Comparison of ENCODE assay signal across 9 cellular contexts in genomic region chr17:50128441-50129302, GRCh38. TPM values are rescaled to one million over a fixed set of nuclear protein-coding genes. Genes with fewer than 3 reads are reported as not detected.
A peak's percentile ranks its signal among the peaks of the same experiment; 100 is the strongest.
DNase-seq lines count a peak whose midpoint lies in the region; ATAC-seq and TF ChIP-seq lines count a peak whose summit lies in the region.
"Had no signal": no experiment of that assay in that cellular context is flagged by ENCODE, and none has a peak within 500 bp of the region (broad histone marks: within the 10 kb centered on the region; RNA-seq: fewer than 3 reads in every experiment).

No MANE protein-coding gene starts in this region.

- H3K9me3 ChIP-seq in H9 (ENCODE audit: control insufficient read depth, low read depth, low read length) = no peaks in the 10 kb centered on the region
- no peaks in the 10 kb centered on the region for H3K9me3 ChIP-seq in gastrocnemius medialis

- peaks cover 42% of the 10 kb centered on the region for H3K27me3 Mint-ChIP-seq in H9 (ENCODE audit: low read depth)
- peaks cover 37% of the 10 kb centered on the region for H3K27me3 Mint-ChIP-seq in activated CD4-positive, alpha-beta memory T cell treated with anti-CD3 and anti-CD28 coated beads, Interleukin-2, amount 10 ng/mL, durations not matched to agents 7 days and 5 days

- peak overlapping the region in 2 of 3 experiments; percentile 94 to 96; a peak in 4 of 7 replicates for H3K27ac Mint-ChIP-seq in H9
- H3K27ac Mint-ChIP-seq in activated CD4-positive, alpha-beta memory T cell treated with anti-CD3 and anti-CD28 coated beads, Interleukin-2, amount 10 ng/mL, durations not matched to agents 7 days and 5 days = no peak overlapping the region

- H3K36me3 ChIP-seq in gastrocnemius medialis = no peaks in the 10 kb centered on the region

- no peak overlapping the region for H2AFZ ChIP-seq in H9 (ENCODE audit: low read length)

- no CpG with 5 or more reads among the region's 28 CpGs for WGBS in H9 (ENCODE audit: extremely low coverage, insufficient read length, low lambda C conversion rate)

- no peak overlapping the region for H2BK12ac ChIP-seq in H9 (ENCODE audit: insufficient read length, low read depth, low read length)

- peak overlapping the region; percentile 82 for H3K4me2 ChIP-seq in H9 (ENCODE audit: insufficient read depth, insufficient read length, low read length)

- no peak overlapping the region for H4K8ac ChIP-seq in H9 (replicated peaks; ENCODE audit: insufficient read length, low read depth, low read length)

- no peak overlapping the region for H4K91ac ChIP-seq in H9 (ENCODE audit: insufficient read length, low read depth, low read length)

- TF ChIP-seq POLR2A in gastrocnemius medialis (IDR thresholded peaks at IDR 0.05) = no peak

- H3K4me3 Mint-ChIP-seq in H9 = peak overlapping the region; percentile 83 to 93
- peak overlapping the region; percentile 38 for H3K4me3 Mint-ChIP-seq in activated CD4-positive, alpha-beta memory T cell treated with anti-CD3 and anti-CD28 coated beads, Interleukin-2, amount 10 ng/mL, durations not matched to agents 7 days and 5 days

- H3K4me3 ChIP-seq in iPS-11a (ENCODE audit: low read depth, low read length) = peak overlapping the region; percentile 52
- peak overlapping the region in 3 of 4 donors; percentile 52 to 64 (median 54) for H3K4me3 ChIP-seq in gastrocnemius medialis

- no peak overlapping the region for H3T11ph ChIP-seq in H9 (ENCODE audit: low read length)

- no peak overlapping the region for H3K27ac ChIP-seq in H9 (ENCODE audit: insufficient read length, low read depth, low read length)
- H3K27ac ChIP-seq in gastrocnemius medialis = no peak overlapping the region

- no peak overlapping the region for H2BK5ac ChIP-seq in H9 (ENCODE audit: insufficient read length, low read length)

- H3K4me1 ChIP-seq in H9 (ENCODE audit: insufficient read depth, low read length) (peaks cover 5% of the 10 kb centered on the region; the same call in 1 of the 2 replicates), gastrocnemius medialis (peaks cover 21 to 36% of the 10 kb centered on the region in 2 donors)

- no peak overlapping the region for H2BK15ac ChIP-seq in H9 (ENCODE audit: low read depth, low read length)

- H3K56ac ChIP-seq in H9 (ENCODE audit: insufficient read length, low read depth, low read length) = no peak overlapping the region

- TF ChIP-seq CTCF in H9 (conservative IDR thresholded peaks at IDR 0.05) = no peak
- TF ChIP-seq CTCF in gastrocnemius medialis (IDR thresholded peaks at IDR 0.05 in 4 of 5, conservative IDR thresholded peaks at IDR 0.05 in 1 of 5) = no peak

- no peaks in the 10 kb centered on the region for H3K79me1 ChIP-seq in H9 (ENCODE audit: insufficient read depth, low read depth, low read length, poor library complexity, severe bottlenecking)

- H4K20me1 ChIP-seq in H9 (ENCODE audit: control insufficient read depth, insufficient read depth, insufficient read length) = no peaks in the 10 kb centered on the region

- H3K9ac ChIP-seq in H9 (ENCODE audit: extremely low read depth, insufficient read length, low read length) = no peak overlapping the region

- H3K14ac ChIP-seq in H9 (ENCODE audit: insufficient read depth, low read length) = 0 out of 2 replicates have a peak overlapping the region, but pooled peaks have one; percentile 9

- H3K23ac ChIP-seq in H9 (ENCODE audit: insufficient read length, low read depth, low read length) = no peak overlapping the region

- H2AK5ac ChIP-seq in H9 (ENCODE audit: insufficient read length, low read length) = no peak overlapping the region

- H3K4ac ChIP-seq in H9 (ENCODE audit: low read depth, low read length) = no peak overlapping the region

- no peaks in the 10 kb centered on the region; a peak in 1 of 5 replicates for H3K9me3 Mint-ChIP-seq in H9
- no peaks in the 10 kb centered on the region for H3K9me3 Mint-ChIP-seq in activated CD4-positive, alpha-beta memory T cell treated with anti-CD3 and anti-CD28 coated beads, Interleukin-2, amount 10 ng/mL, durations not matched to agents 7 days and 5 days

- H3K23me2 ChIP-seq in H9 (ENCODE audit: insufficient read length, low read depth, low read length, poor library complexity, severe bottlenecking) = peaks cover 12% of the 10 kb centered on the region

- no peak overlapping the region for H4K5ac ChIP-seq in H9 (ENCODE audit: insufficient read length, low read depth, low read length)

- H3K4me1 Mint-ChIP-seq in H9 = peaks cover 36 to 59% of the 10 kb centered on the region in 2 experiments
- H3K4me1 Mint-ChIP-seq in activated CD4-positive, alpha-beta memory T cell treated with anti-CD3 and anti-CD28 coated beads, Interleukin-2, amount 10 ng/mL, durations not matched to agents 7 days and 5 days = peaks cover 36% of the 10 kb centered on the region

- no peaks in the 10 kb centered on the region; the same call in 1 of the 2 replicates for H3K27me3 ChIP-seq in H9 (ENCODE audit: insufficient read depth, low read length)
- peaks cover 0 to 4% (median 0%) of the 10 kb centered on the region in 3 donors for H3K27me3 ChIP-seq in gastrocnemius medialis

- POLR2A ChIA-PET in activated CD4-positive, alpha-beta memory T cell treated with anti-CD3 and anti-CD28 coated beads, Interleukin-2, amount 10 ng/mL, durations not matched to agents 7 days and 5 days (lab: Charles Lee) = interaction anchor here (1.4 kb wide), 1 partner anchor 12 kb away, joined by 3 read pairs; no protein-coding TSS in a partner anchor

- DNase-seq in H9 (peak; percentile 88), gastrocnemius medialis (no peak), kidney glomerular epithelial cell (lab: John Stamatoyannopoulos, UW) (no peak), activated gamma-delta T cell (lab: John Stamatoyannopoulos, UW) (no peak)
- no peak for DNase-seq in activated CD4-positive, alpha-beta memory T cell treated with anti-CD3 and anti-CD28 coated beads, Interleukin-2, amount 10 ng/mL, durations not matched to agents 7 days and 5 days
- no peak for DNase-seq in activated effector memory CD4-positive, alpha-beta T cell treated with anti-CD3 and anti-CD28 coated beads, Interleukin-2, amount 50 U/mL, for 16 hours
- DNase-seq: NCI-H1105 had no signal

- no peaks in the 10 kb centered on the region for H3K79me2 ChIP-seq in H9 (ENCODE audit: insufficient read depth, low read length)

- no peak overlapping the region for H2BK120ac ChIP-seq in H9 (ENCODE audit: low read depth, low read length, poor library complexity, severe bottlenecking)

- intact Hi-C loops in gastrocnemius medialis (cut with DNase I; ENCODE audit: low total_unique reads) = no loop called here

- no peak for ATAC-seq in gastrocnemius medialis
- no peak for ATAC-seq in GM21723 (IDR thresholded peaks at IDR 0.05; ENCODE audit: unreplicated experiment)

- in situ Hi-C loops in gastrocnemius medialis (cut with MboI; ENCODE audit: low sequenced_read_pairs in 4 of 4) = no loop called here

- CTCF ChIA-PET in activated CD4-positive, alpha-beta memory T cell treated with anti-CD3 and anti-CD28 coated beads, Interleukin-2, amount 10 ng/mL, durations not matched to agents 7 days and 5 days (lab: Charles Lee) = no interaction called here

- H2BK20ac ChIP-seq in H9 (ENCODE audit: low read depth, low read length, poor library complexity, severe bottlenecking) = no peak overlapping the region

- H3K36me3 Mint-ChIP-seq in H9 (ENCODE audit: insufficient read depth in 1 of 3, low read depth in 3 of 3) = no peaks in the 10 kb centered on the region; a peak in 1 of 7 replicates
- H3K36me3 Mint-ChIP-seq in activated CD4-positive, alpha-beta memory T cell treated with anti-CD3 and anti-CD28 coated beads, Interleukin-2, amount 10 ng/mL, durations not matched to agents 7 days and 5 days (ENCODE audit: low read depth) = peaks cover 23% of the 10 kb centered on the region

- no peak overlapping the region for H3K18ac ChIP-seq in H9 (ENCODE audit: insufficient read length, low read depth, low read length)

RNA-seq across cellular contexts. Expression of gene SAMD14, which starts 1.3 kb away (rescaled TPM):
- 4.8 and 5.9 TPM in 2 replicates for total RNA-seq in H9 (2021)
- total RNA-seq in activated CD4-positive, alpha-beta memory T cell treated with anti-CD3 and anti-CD28 coated beads, Interleukin-2, amount 10 ng/mL, durations not matched to agents 7 days and 5 days = 1 to 10 TPM in 1 of 2 experiments, under 1 TPM in 1; 0.68 to 1.3 TPM
- 1 to 10 TPM in 1 of 4 donors, under 1 TPM in 2, not detected in 1; 0.04 to 3.8 (median 0.31) TPM for total RNA-seq in gastrocnemius medialis

RNA-seq across cellular contexts. Expression of gene PPP1R9B, which starts 21.8 kb away (rescaled TPM):
- total RNA-seq in H9 (2021) = 23.0 and 25.8 TPM in 2 replicates
- 100 to 1,000 TPM; 136 to 137 TPM for total RNA-seq in activated CD4-positive, alpha-beta memory T cell treated with anti-CD3 and anti-CD28 coated beads, Interleukin-2, amount 10 ng/mL, durations not matched to agents 7 days and 5 days
- total RNA-seq in gastrocnemius medialis = 10 to 100 TPM in 2 of 4 donors, 1 to 10 TPM in 2; 4.7 to 18.8 (median 11.0) TPM

RNA-seq across cellular contexts. Expression of gene PDK2, which starts 33.5 kb away (rescaled TPM):
- 16.2 and 19.9 TPM in 2 replicates for total RNA-seq in H9 (2021)
- total RNA-seq in activated CD4-positive, alpha-beta memory T cell treated with anti-CD3 and anti-CD28 coated beads, Interleukin-2, amount 10 ng/mL, durations not matched to agents 7 days and 5 days = 10 to 100 TPM; 19.6 to 23.4 TPM
- total RNA-seq in gastrocnemius medialis = 100 to 1,000 TPM; 111 to 335 (median 124) TPM

RNA-seq across cellular contexts. Expression of gene SGCA, which starts 37.1 kb away (rescaled TPM):
- total RNA-seq in H9 (2021) (0.24 TPM in 1 of 2 replicates, not detected in the other), gastrocnemius medialis (100 to 1,000 TPM; 227 to 385 (median 292) TPM)
- under 1 TPM in 1 of 2 experiments, not detected in 1; 0.30 TPM for total RNA-seq in activated CD4-positive, alpha-beta memory T cell treated with anti-CD3 and anti-CD28 coated beads, Interleukin-2, amount 10 ng/mL, durations not matched to agents 7 days and 5 days
